In the genomic region with DNA sequence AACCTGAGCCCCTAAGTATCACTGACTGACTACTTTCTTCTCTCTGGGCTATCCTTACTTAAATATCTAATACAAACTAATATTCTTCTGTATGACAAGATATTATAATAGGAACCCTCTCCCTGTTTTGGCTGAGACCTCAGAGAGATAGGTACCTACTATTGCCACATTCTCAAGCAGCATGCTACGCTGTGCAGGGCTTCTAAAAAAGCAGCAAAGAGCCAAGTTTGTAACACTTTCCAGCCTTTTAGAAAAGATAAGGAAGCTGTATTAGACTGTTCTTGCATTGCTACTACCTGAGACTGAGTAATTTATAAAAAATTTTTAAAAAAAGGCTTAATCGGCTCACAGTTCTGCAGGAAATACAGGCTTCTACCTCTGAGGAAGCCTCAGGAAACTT, we compare ENCODE assay signal across 22 cellular contexts.
"Had no signal": no experiment of that assay in that cellular context is flagged by ENCODE, and none has a peak within 500 bp of the region (broad histone marks: within the 10 kb centered on the region; RNA-seq: fewer than 3 reads in every experiment).

No MANE protein-coding gene starts in this region.

- ATAC-seq: left lobe of liver; lower lobe of right lung; natural killer cell; right lobe of liver; stimulated activated memory B cell treated with anti-CD40 and anti-IgM and Interleukin-4, amounts not matched to agents 10 μg/mL and 1 μg/mL and 100 μg/mL, for 72 hours; stimulated activated naive CD8-positive, alpha-beta T cell treated with anti-CD3 and anti-CD28 coated beads, Interleukin-15, amount 100 ng/mL, for 72 hours had no signal

- H3K79me2 ChIP-seq: parathyroid adenoma had no signal

- H3K27me3 ChIP-seq: right atrium auricular region, right lobe of liver, tibial nerve, uterus had no signal

- H3K36me3 ChIP-seq: lower lobe of right lung, right atrium auricular region, right lobe of liver, tibial nerve, uterus had no signal

- H3K4me1 ChIP-seq: lower lobe of right lung, parathyroid adenoma, right lobe of liver, tibial nerve, uterus had no signal

- H3K9me3 ChIP-seq: lower lobe of right lung, right atrium auricular region, right lobe of liver, tibial nerve, uterus had no signal

- H3K4me3 ChIP-seq: lower lobe of right lung, right atrium auricular region, right lobe of liver, smooth muscle cell, tibial nerve, uterus had no signal

- H2AFZ ChIP-seq: parathyroid adenoma had no signal

- H3K27ac ChIP-seq: lower lobe of right lung, parathyroid adenoma, right atrium auricular region, right lobe of liver, tibial nerve, uterus had no signal

- H3K9ac ChIP-seq: parathyroid adenoma had no signal

- DNase-seq: hippocampal formation; left cardiac atrium; lower lobe of right lung; mesendoderm; naive B cell; natural killer cell; nephron progenitor cell; right lobe of liver; stimulated activated CD4-positive, alpha-beta T cell treated with anti-CD3 and anti-CD28 coated beads, Interleukin-1b, Interleukin-23, amount 100 ng/mL, for 48 hours; stimulated activated CD4-positive, alpha-beta T cell treated with anti-CD3 and anti-CD28 coated beads, Interleukin-2, amount 100 ng/mL, for 48 hours; stimulated activated CD4-positive, alpha-beta T cell treated with anti-CD3 and anti-CD28 coated beads, Interleukin-4, amount 100 ng/mL, for 4 hours; stimulated activated CD8-positive, alpha-beta memory T cell treated with anti-CD3 and anti-CD28 coated beads, Interleukin-4, amount 100 ng/mL, for 48 hours; stimulated activated naive CD4-positive, alpha-beta T cell treated with Interleukin-2 at 50 U/mL for 16 hours; stimulated activated naive CD8-positive, alpha-beta T cell treated with anti-CD3 and anti-CD28 coated beads, Interleukin-15, amount 100 ng/mL, for 72 hours; substantia nigra; uterus had no signal
